In the genomic region with DNA sequence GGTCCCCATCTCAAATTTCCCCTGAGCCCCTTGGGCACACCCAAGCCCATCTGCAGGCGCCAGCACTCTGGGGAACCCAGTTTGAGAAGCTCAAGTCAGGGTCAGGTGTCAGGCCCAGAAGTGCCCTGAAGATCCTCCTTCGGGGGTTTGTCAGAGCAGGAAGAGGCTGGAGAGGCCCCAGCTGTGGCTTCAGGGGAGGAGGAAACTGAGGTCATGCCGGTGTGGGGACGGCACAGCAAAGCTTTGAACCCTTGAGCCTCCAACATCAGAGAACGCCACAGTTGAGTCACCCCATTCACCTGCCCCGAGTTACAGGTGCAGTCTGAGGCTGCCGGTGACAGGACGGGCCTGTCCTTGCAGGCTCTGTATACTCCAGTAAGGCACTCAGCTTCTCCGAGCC, we compare ENCODE assay signal across 18 cellular contexts.
DNase-seq lines count a peak whose midpoint lies in the region; ATAC-seq and TF ChIP-seq lines count a peak whose summit lies in the region.
"Had no signal": no experiment of that assay in that cellular context is flagged by ENCODE, and none has a peak within 500 bp of the region (broad histone marks: within the 10 kb centered on the region; RNA-seq: fewer than 3 reads in every experiment).

No MANE protein-coding gene starts in this region.

- H3K4me2 ChIP-seq in BLaER1 = peak overlapping the region; percentile 89
- H3K4me2 ChIP-seq: KMS-11 had no signal

- POLR2A ChIA-PET in activated CD4-positive, alpha-beta T cell treated with anti-CD3 and anti-CD28 coated beads for 36 hours (lab: Charles Lee) = no interaction called here
- POLR2A ChIA-PET in activated CD8-positive, alpha-beta T cell treated with anti-CD3 and anti-CD28 coated beads for 36 hours (lab: Charles Lee) = no interaction called here

- CTCF ChIA-PET in activated CD4-positive, alpha-beta T cell treated with anti-CD3 and anti-CD28 coated beads for 36 hours (lab: Charles Lee) = interaction anchor here (0.6 to 2.3 kb wide), 13 partner anchors 11 to 479 kb away, joined by 3 to 7 read pairs (median 3); no protein-coding TSS in a partner anchor
- CTCF ChIA-PET in activated CD8-positive, alpha-beta T cell treated with anti-CD3 and anti-CD28 coated beads for 36 hours (lab: Charles Lee) = interaction anchor here (0.6 to 3.8 kb wide), 16 partner anchors 11 to 144 kb away, joined by 3 to 23 read pairs (median 4); no protein-coding TSS in a partner anchor

- intact Hi-C loops in activated CD4-positive, alpha-beta T cell treated with anti-CD3 and anti-CD28 coated beads for 36 hours (cut with DNase I, micrococcal nuclease) = loop anchor here in 1 of 2 experiments (2.0 kb wide), 1 partner anchor 138 kb away; no protein-coding TSS in a partner anchor
- intact Hi-C loops in activated CD8-positive, alpha-beta T cell treated with anti-CD3 and anti-CD28 coated beads for 36 hours (cut with micrococcal nuclease) = no loop called here
- intact Hi-C loops in vagina (cut with DNase I) = no loop called here
- intact Hi-C loops in colonic mucosa (cut with DNase I) = no loop called here

- no peaks in the 10 kb centered on the region for H4K20me1 ChIP-seq in BLaER1

- H3K36me3 Mint-ChIP-seq in activated CD4-positive, alpha-beta T cell treated with anti-CD3 and anti-CD28 coated beads for 36 hours (ENCODE audit: low read depth) = no peaks in the 10 kb centered on the region
- H3K36me3 Mint-ChIP-seq in activated CD8-positive, alpha-beta T cell treated with anti-CD3 and anti-CD28 coated beads for 36 hours (ENCODE audit: low read depth) = no peaks in the 10 kb centered on the region
- H3K36me3 Mint-ChIP-seq in endodermal cell (ENCODE audit: low read depth) = no peaks in the 10 kb centered on the region
- H3K36me3 Mint-ChIP-seq: CD8-positive, alpha-beta memory T cell had no signal

- DNase-seq in activated CD4-positive, alpha-beta T cell treated with anti-CD3 and anti-CD28 coated beads for 36 hours = peak; percentile 30
- DNase-seq in activated CD4-positive, alpha-beta T cell treated with anti-CD3 and anti-CD28 coated beads, Interleukin-2, amount 50 U/mL, for 48 hours = no peak
- DNase-seq in Jurkat, Clone E6-1 (ENCODE audit: low read depth, low spot score) = peak; percentile 18
- peak; percentile 64 for DNase-seq in activated CD8-positive, alpha-beta T cell treated with anti-CD3 and anti-CD28 coated beads for 36 hours
- DNase-seq in endodermal cell (no peak), vagina (ENCODE audit: extremely low spot score in 2 of 2) (no peak), colonic mucosa (no peak)
- DNase-seq: cortex of kidney, DMS153, esophagus squamous epithelium, HCEC 1CT had no signal

- no peaks in the 10 kb centered on the region for H3K9me3 ChIP-seq in BLaER1
- no peaks in the 10 kb centered on the region for H3K9me3 ChIP-seq in endodermal cell (ENCODE audit: control insufficient read depth, low read length)
- H3K9me3 ChIP-seq in vagina = no peaks in the 10 kb centered on the region
- no peaks in the 10 kb centered on the region for H3K9me3 ChIP-seq in colonic mucosa
- H3K9me3 ChIP-seq: esophagus squamous epithelium, transverse colon had no signal

- 90 to 94% methylated on average over 7 to 9 of the region's 9 CpGs for WGBS in endodermal cell (ENCODE audit: insufficient coverage in 1 of 2, insufficient read length in 1 of 2), 2 experiments

- peak overlapping the region; percentile 57 for H3K27ac ChIP-seq in BLaER1
- no peak overlapping the region for H3K27ac ChIP-seq in endodermal cell (ENCODE audit: low read depth, low read length)
- H3K27ac ChIP-seq in vagina = no peak overlapping the region
- no peak overlapping the region for H3K27ac ChIP-seq in colonic mucosa
- H3K27ac ChIP-seq: esophagus squamous epithelium, KMS-11, parathyroid adenoma, transverse colon had no signal

- H3K4me3 Mint-ChIP-seq in activated CD4-positive, alpha-beta T cell treated with anti-CD3 and anti-CD28 coated beads for 36 hours = no peak overlapping the region
- H3K4me3 Mint-ChIP-seq in activated CD8-positive, alpha-beta T cell treated with anti-CD3 and anti-CD28 coated beads for 36 hours = no peak overlapping the region
- H3K4me3 Mint-ChIP-seq in endodermal cell = no peak overlapping the region
- H3K4me3 Mint-ChIP-seq: CD8-positive, alpha-beta memory T cell; effector memory CD8-positive, alpha-beta T cell had no signal

- no peak for TF ChIP-seq CTCF in activated CD8-positive, alpha-beta T cell treated with anti-CD3 and anti-CD28 coated beads for 36 hours (IDR thresholded peaks at IDR 0.05)
- no peak for TF ChIP-seq CTCF in endodermal cell (conservative IDR thresholded peaks at IDR 0.05)
- no peak for TF ChIP-seq CTCF in vagina (IDR thresholded peaks at IDR 0.05)
- TF ChIP-seq CTCF in colonic mucosa (IDR thresholded peaks at IDR 0.05) = no peak

- H3K4me1 Mint-ChIP-seq in activated CD4-positive, alpha-beta T cell treated with anti-CD3 and anti-CD28 coated beads for 36 hours = no peaks in the 10 kb centered on the region
- H3K4me1 Mint-ChIP-seq in activated CD8-positive, alpha-beta T cell treated with anti-CD3 and anti-CD28 coated beads for 36 hours (ENCODE audit: low read depth) = peaks cover 10% of the 10 kb centered on the region
- H3K4me1 Mint-ChIP-seq in endodermal cell = no peaks in the 10 kb centered on the region
- H3K4me1 Mint-ChIP-seq: CD8-positive, alpha-beta memory T cell had no signal

- peaks cover 94% of the 10 kb centered on the region for H3K4me1 ChIP-seq in BLaER1
- H3K4me1 ChIP-seq in endodermal cell (ENCODE audit: control insufficient read depth, insufficient read depth, low read length) = no peaks in the 10 kb centered on the region
- no peaks in the 10 kb centered on the region for H3K4me1 ChIP-seq in vagina
- no peaks in the 10 kb centered on the region for H3K4me1 ChIP-seq in colonic mucosa
- H3K4me1 ChIP-seq: transverse colon had no signal

- no peaks in the 10 kb centered on the region for H3K9me3 Mint-ChIP-seq in activated CD4-positive, alpha-beta T cell treated with anti-CD3 and anti-CD28 coated beads for 36 hours (ENCODE audit: low read depth)
- H3K9me3 Mint-ChIP-seq in activated CD8-positive, alpha-beta T cell treated with anti-CD3 and anti-CD28 coated beads for 36 hours = no peaks in the 10 kb centered on the region
- H3K9me3 Mint-ChIP-seq in endodermal cell = no peaks in the 10 kb centered on the region
- H3K9me3 Mint-ChIP-seq: CD8-positive, alpha-beta memory T cell; effector memory CD8-positive, alpha-beta T cell had no signal

- ATAC-seq in activated CD4-positive, alpha-beta T cell treated with anti-CD3 and anti-CD28 coated beads for 36 hours = peak; percentile 46
- ATAC-seq in activated CD8-positive, alpha-beta T cell treated with anti-CD3 and anti-CD28 coated beads for 36 hours = peak; percentile 74

- H3K27me3 Mint-ChIP-seq in activated CD4-positive, alpha-beta T cell treated with anti-CD3 and anti-CD28 coated beads for 36 hours = no peaks in the 10 kb centered on the region
- no peaks in the 10 kb centered on the region for H3K27me3 Mint-ChIP-seq in activated CD8-positive, alpha-beta T cell treated with anti-CD3 and anti-CD28 coated beads for 36 hours
- no peaks in the 10 kb centered on the region for H3K27me3 Mint-ChIP-seq in endodermal cell (ENCODE audit: insufficient read depth)

- H3K27me3 ChIP-seq in BLaER1 (no peaks in the 10 kb centered on the region), endodermal cell (ENCODE audit: control insufficient read depth, insufficient read depth, low read length, poor library complexity, severe bottlenecking) (no peaks in the 10 kb centered on the region), vagina (no peaks in the 10 kb centered on the region), colonic mucosa (no peaks in the 10 kb centered on the region)
- H3K27me3 ChIP-seq: transverse colon had no signal

- TF ChIP-seq POLR2A in vagina (IDR thresholded peaks at IDR 0.05) = no peak

- H3K9ac ChIP-seq in BLaER1 = 0 out of 2 replicates have a peak overlapping the region, but pooled peaks have one; percentile 29
- no peak overlapping the region for H3K9ac ChIP-seq in endodermal cell (ENCODE audit: extremely low read depth, low read length, poor library complexity, severe bottlenecking)
- no peak overlapping the region for H3K9ac ChIP-seq in colonic mucosa (ENCODE audit: low read depth in 2 of 2, low read length in 2 of 2)
- H3K9ac ChIP-seq: KMS-11, parathyroid adenoma had no signal

- no peak overlapping the region for H3K27ac Mint-ChIP-seq in activated CD4-positive, alpha-beta T cell treated with anti-CD3 and anti-CD28 coated beads for 36 hours
- no peak overlapping the region for H3K27ac Mint-ChIP-seq in activated CD8-positive, alpha-beta T cell treated with anti-CD3 and anti-CD28 coated beads for 36 hours
- no peak overlapping the region for H3K27ac Mint-ChIP-seq in endodermal cell
- H3K27ac Mint-ChIP-seq: effector memory CD8-positive, alpha-beta T cell had no signal

- peak overlapping the region; percentile 11; the same call in 1 of the 2 replicates for H3K4me3 ChIP-seq in BLaER1
- no peak overlapping the region for H3K4me3 ChIP-seq in Jurkat, Clone E6-1 (ENCODE audit: low read length)
- H3K4me3 ChIP-seq in endodermal cell (ENCODE audit: low read length) = no peak overlapping the region
- H3K4me3 ChIP-seq in vagina = no peak overlapping the region
- no peak overlapping the region for H3K4me3 ChIP-seq in colonic mucosa
- H3K4me3 ChIP-seq: esophagus squamous epithelium, transverse colon had no signal

- no peaks in the 10 kb centered on the region for H3K36me3 ChIP-seq in BLaER1
- H3K36me3 ChIP-seq in endodermal cell (ENCODE audit: control insufficient read depth, insufficient read depth, low read length) = no peaks in the 10 kb centered on the region
- no peaks in the 10 kb centered on the region for H3K36me3 ChIP-seq in vagina
- H3K36me3 ChIP-seq in colonic mucosa = no peaks in the 10 kb centered on the region
- H3K36me3 ChIP-seq: esophagus squamous epithelium, transverse colon, WERI-Rb-1 had no signal

Comparison
In these comparisons a context has a peak if more than half of its experiments do, and no peak if none do; other contexts are left out.
1. DNase-seq: peak in activated CD4-positive, alpha-beta T cell treated with anti-CD3 and anti-CD28 coated beads for 36 hours (single experiment), Jurkat, Clone E6-1 (single experiment) and activated CD8-positive, alpha-beta T cell treated with anti-CD3 and anti-CD28 coated beads for 36 hours (single experiment); none in activated CD4-positive, alpha-beta T cell treated with anti-CD3 and anti-CD28 coated beads, Interleukin-2, amount 50 U/mL, for 48 hours (0 of 2), endodermal cell (single experiment), vagina (0 of 2) and colonic mucosa (single experiment).